11 cellular contexts compared by ENCODE assay signal in genomic region chr10:87819274-87819585, GRCh38. TPM values are rescaled to one million over a fixed set of nuclear protein-coding genes. Genes with fewer than 3 reads are reported as not detected.
DNase-seq lines count a peak whose midpoint lies in the region; ATAC-seq and TF ChIP-seq lines count a peak whose summit lies in the region.
"Had no signal": no experiment of that assay in that cellular context is flagged by ENCODE, and none has a peak within 500 bp of the region (broad histone marks: within the 10 kb centered on the region; RNA-seq: fewer than 3 reads in every experiment).

No MANE protein-coding gene starts in this region.

- peak overlapping the region; percentile 26 for H3K4me3 Mint-ChIP-seq in activated naive CD8-positive, alpha-beta T cell treated with anti-CD3 and anti-CD28 coated beads, Interleukin-2, amount 50 U/mL, for 24 hours
- H3K4me3 Mint-ChIP-seq in naive thymus-derived CD8-positive, alpha-beta T cell, result peak overlapping the region in 9 of 10 donors; percentile 24 to 99 (median 63)

- peaks cover 37% of the 10 kb centered on the region for H3K79me2 ChIP-seq in SK-N-SH (ENCODE audit: insufficient read depth)

- H3K36me3 Mint-ChIP-seq in activated naive CD8-positive, alpha-beta T cell treated with anti-CD3 and anti-CD28 coated beads, Interleukin-2, amount 50 U/mL, for 24 hours (ENCODE audit: low read depth), result peaks cover 13% of the 10 kb centered on the region
- H3K36me3 Mint-ChIP-seq in naive thymus-derived CD8-positive, alpha-beta T cell, result peaks cover 0 to 5% (median 3%) of the 10 kb centered on the region in 3 donors

- no peak for TF ChIP-seq EP300 in SK-N-SH (IDR thresholded peaks at IDR 0.05; ENCODE audit: borderline replicate concordance in 1 of 2, low read depth in 1 of 2, low read length in 1 of 2)

- no peaks in the 10 kb centered on the region for H3K27me3 ChIP-seq in SK-N-SH (ENCODE audit: insufficient read depth)
- no peaks in the 10 kb centered on the region for H3K27me3 ChIP-seq in HUES6 (ENCODE audit: control insufficient read depth, insufficient read depth, low read length)
- H3K27me3 ChIP-seq: transverse colon had no signal

- ATAC-seq in SK-N-SH treated with all-trans-retinoic acid at 6 μM for 48 hours, result no peak
- no peak for ATAC-seq in activated naive CD8-positive, alpha-beta T cell treated with anti-CD3 and anti-CD28 coated beads, Interleukin-2, amount 50 U/mL, for 24 hours
- no peak for ATAC-seq in naive thymus-derived CD8-positive, alpha-beta T cell

- peak overlapping the region; percentile 86; the same call in 1 of the 2 replicates for H3K4me2 ChIP-seq in SK-N-SH

- H2AFZ ChIP-seq in SK-N-SH (ENCODE audit: low read depth), result peak overlapping the region; percentile 79; the same call in 1 of the 2 replicates

- H3K27me3 Mint-ChIP-seq in activated naive CD8-positive, alpha-beta T cell treated with anti-CD3 and anti-CD28 coated beads, Interleukin-2, amount 50 U/mL, for 24 hours, result no peaks in the 10 kb centered on the region
- H3K27me3 Mint-ChIP-seq in naive thymus-derived CD8-positive, alpha-beta T cell, result no peaks in the 10 kb centered on the region

- H4K20me1 ChIP-seq in SK-N-SH (ENCODE audit: insufficient read depth), result peaks cover 19% of the 10 kb centered on the region

- POLR2A ChIA-PET in SK-N-SH (lab: Yijun Ruan, JAX), result interaction anchor here (0.6 to 2.2 kb wide), 2 partner anchors 9 to 27 kb away, joined by 3 to 8 read pairs; no protein-coding TSS in a partner anchor
- POLR2A ChIA-PET in naive thymus-derived CD8-positive, alpha-beta T cell (lab: Charles Lee), result interaction anchor here (0.6 to 4.5 kb wide), 8 partner anchors 11 to 763 kb away, joined by 3 to 87 read pairs (median 5); partner anchors contain the start of genes KLLN and PTEN

- H3K9ac ChIP-seq in SK-N-SH (no peak overlapping the region), HUES6 (ENCODE audit: low read length) (no peak overlapping the region)

- CTCF ChIA-PET in SK-N-SH (lab: Yijun Ruan, JAX), result interaction anchor here (0.7 to 5.1 kb wide), 2 partner anchors 31 to 84 kb away, joined by 4 to 18 read pairs; no protein-coding TSS in a partner anchor

- H3K4me1 ChIP-seq in SK-N-SH (ENCODE audit: control insufficient read depth in 1 of 2, insufficient read depth in 2 of 2, low read depth in 1 of 2, low read length in 1 of 2), result peaks cover 10 to 12% of the 10 kb centered on the region in 2 experiments; a peak in 3 of 4 replicates
- H3K4me1 ChIP-seq in HUES6 (ENCODE audit: control insufficient read depth, insufficient read depth, low read length), result peaks cover 11% of the 10 kb centered on the region; the same call in 1 of the 2 replicates

- TF ChIP-seq CTCF in SK-N-SH (IDR thresholded peaks at IDR 0.05), result no peak

- H3K36me3 ChIP-seq in SK-N-SH (replicated peaks in 1 of 2; ENCODE audit: control insufficient read depth in 1 of 2, insufficient read depth in 2 of 2, low read length in 1 of 2) (peaks cover 2 to 4% of the 10 kb centered on the region in 2 experiments), HUES6 (ENCODE audit: control insufficient read depth, insufficient read depth, low read length) (peaks cover 2% of the 10 kb centered on the region; the same call in 1 of the 2 replicates)

- H3K9me3 ChIP-seq in SK-N-SH (no peaks in the 10 kb centered on the region), HUES6 (ENCODE audit: control insufficient read depth, insufficient read depth, low read depth, low read length) (no peaks in the 10 kb centered on the region)
- H3K9me3 ChIP-seq: transverse colon had no signal

- DNase-seq in SK-N-SH (no peak), NCI-H146 (lab: John Stamatoyannopoulos, UW) (no peak), KBM-7 (no peak), COR-L47 (lab: John Stamatoyannopoulos, UW) (no peak)
- no peak for DNase-seq in activated naive CD8-positive, alpha-beta T cell treated with anti-CD3 and anti-CD28 coated beads, Interleukin-2, amount 50 U/mL, for 24 hours
- no peak for DNase-seq in naive thymus-derived CD8-positive, alpha-beta T cell
- DNase-seq: 8988T had no signal

- H3K9me2 ChIP-seq in SK-N-SH, result no peaks in the 10 kb centered on the region; the same call in 1 of the 2 replicates

- H3K27ac ChIP-seq in SK-N-SH (ENCODE audit: low read depth in 2 of 2, low read length in 1 of 2) (0 out of 4 replicates have a peak overlapping the region, but pooled peaks of 1 of the 2 experiments have one; percentile 91), HUES6 (ENCODE audit: low read depth, low read length) (no peak overlapping the region)

- TF ChIP-seq RAD21 in SK-N-SH (IDR thresholded peaks at IDR 0.05; ENCODE audit: low read length), result no peak

- H3K4me3 ChIP-seq in SK-N-SH (ENCODE audit: low read depth in 2 of 2, low read length in 1 of 2), result peak overlapping the region in 1 of 2 experiments; percentile 94; a peak in 2 of 4 replicates
- H3K4me3 ChIP-seq in HUES6 (ENCODE audit: low read depth, low read length), result peak overlapping the region; percentile 90; the same call in 1 of the 2 replicates

- H3K27ac Mint-ChIP-seq in activated naive CD8-positive, alpha-beta T cell treated with anti-CD3 and anti-CD28 coated beads, Interleukin-2, amount 50 U/mL, for 24 hours, result no peak overlapping the region
- H3K27ac Mint-ChIP-seq in naive thymus-derived CD8-positive, alpha-beta T cell, result peak overlapping the region; percentile 1 to 99 (median 98)

- in situ Hi-C loops in KBM-7 (cut with MboI; ENCODE audit: low pct_unique_long_range_greater_than_20kb, low sequenced_read_pairs), result no loop called here

- peaks cover 34% of the 10 kb centered on the region for H3K4me1 Mint-ChIP-seq in activated naive CD8-positive, alpha-beta T cell treated with anti-CD3 and anti-CD28 coated beads, Interleukin-2, amount 50 U/mL, for 24 hours
- H3K4me1 Mint-ChIP-seq in naive thymus-derived CD8-positive, alpha-beta T cell, result peaks cover 16 to 39% (median 33%) of the 10 kb centered on the region in 4 donors

- no peaks in the 10 kb centered on the region for H3K9me3 Mint-ChIP-seq in activated naive CD8-positive, alpha-beta T cell treated with anti-CD3 and anti-CD28 coated beads, Interleukin-2, amount 50 U/mL, for 24 hours
- H3K9me3 Mint-ChIP-seq in naive thymus-derived CD8-positive, alpha-beta T cell, result no peaks in the 10 kb centered on the region

- peaks cover 17% of the 10 kb centered on the region for H3F3A ChIP-seq in SK-N-SH (replicated peaks; ENCODE audit: insufficient read depth)

- 73% methylated on average over 6 of the region's 6 CpGs for WGBS in SK-N-SH (ENCODE audit: low lambda C conversion rate)

TF ChIP-seq in SK-N-SH, 30 proteins besides CTCF, POLR2A, EP300 and RAD21 (continues in another document):
- no peak for TF ChIP-seq MAX (IDR thresholded peaks at IDR 0.05; ENCODE audit: low read depth)
- no peak for TF ChIP-seq EZH2phosphoT487 (IDR thresholded peaks at IDR 0.05; ENCODE audit: borderline replicate concordance, low read depth)
- TF ChIP-seq FOXM1 (IDR thresholded peaks at IDR 0.05; ENCODE audit: low read depth), result no peak
- no peak for TF ChIP-seq SIN3A (IDR thresholded peaks at IDR 0.05; ENCODE audit: borderline replicate concordance, low read depth, low read length)
- no peak for TF ChIP-seq RCOR1 (IDR thresholded peaks at IDR 0.05; ENCODE audit: low read length)
- TF ChIP-seq TEAD4 (IDR thresholded peaks at IDR 0.05; ENCODE audit: borderline replicate concordance, insufficient read depth), result no peak
- TF ChIP-seq NRF1 (IDR thresholded peaks at IDR 0.05; ENCODE audit: low read depth, low read length), result no peak
- no peak for TF ChIP-seq FOSL2 (IDR thresholded peaks at IDR 0.05; ENCODE audit: borderline replicate concordance, low read depth)
- no peak for TF ChIP-seq MEF2A (IDR thresholded peaks at IDR 0.05; ENCODE audit: borderline replicate concordance, low read depth)
- TF ChIP-seq YY1 (IDR thresholded peaks at IDR 0.05; ENCODE audit: low read depth), result no peak

TF ChIP-seq in SK-N-SH treated with all-trans-retinoic acid at 6 μM for 48 hours, 23 proteins besides CTCF, POLR2A, EP300 and RAD21 (continues in another document):
- TF ChIP-seq ARNTL (CRISPR knock-in tag; IDR thresholded peaks at IDR 0.05; ENCODE audit: borderline replicate concordance, low read depth) (no peak), OSR1 (CRISPR knock-in tag; IDR thresholded peaks at IDR 0.05) (no peak), ESRRG (CRISPR knock-in tag; IDR thresholded peaks at IDR 0.05) (no peak), GLIS3 (CRISPR knock-in tag; IDR thresholded peaks at IDR 0.05) (no peak), ZNF565 (CRISPR knock-in tag; conservative IDR thresholded peaks at IDR 0.05; ENCODE audit: low read depth) (no peak), ZNF8 (CRISPR knock-in tag; IDR thresholded peaks at IDR 0.05) (no peak), SNAI2 (CRISPR knock-in tag; IDR thresholded peaks at IDR 0.05) (no peak), TCF4 (CRISPR knock-in tag; IDR thresholded peaks at IDR 0.05; ENCODE audit: borderline replicate concordance) (no peak), ZFP30 (CRISPR knock-in tag; IDR thresholded peaks at IDR 0.05) (no peak), PPARA (CRISPR knock-in tag; IDR thresholded peaks at IDR 0.05; ENCODE audit: borderline replicate concordance) (no peak)

RNA-seq across cellular contexts. Expression of gene ATAD1, which starts 1.2 kb away (rescaled TPM):
- 13.5 and 21.0 TPM in 2 replicates for polyA plus RNA-seq in SK-N-SH (2012; rRNA removed)
- 26.3 and 34.2 TPM in 2 replicates for polyA plus RNA-seq in SK-N-SH (2012; cell fraction: cytosol; rRNA removed)
- 4.0 and 16.5 TPM in 2 replicates for polyA plus RNA-seq in SK-N-SH (2012; cell fraction: nucleus; rRNA removed)
- total RNA-seq in naive thymus-derived CD8-positive, alpha-beta T cell, result 10 to 100 TPM; 53.3 to 59.7 TPM
- polyA plus RNA-seq in naive thymus-derived CD8-positive, alpha-beta T cell, result 10 to 100 TPM; 32.4 to 39.0 (median 35.9) TPM
- total RNA-seq: RPMI7951 had no signal

RNA-seq across cellular contexts. Expression of gene KLLN, which starts 44.1 kb away (rescaled TPM):
- polyA plus RNA-seq in SK-N-SH (2012; rRNA removed), result 0.83 and 1.2 TPM in 2 replicates
- polyA plus RNA-seq in SK-N-SH (2012; cell fraction: cytosol; rRNA removed), result 0.86 and 1.0 TPM in 2 replicates
- polyA plus RNA-seq in SK-N-SH (2012; cell fraction: nucleus; rRNA removed), result 0.51 and 0.54 TPM in 2 replicates
- total RNA-seq in naive thymus-derived CD8-positive, alpha-beta T cell, result 1 to 10 TPM; 1.4 to 1.7 TPM
- polyA plus RNA-seq in naive thymus-derived CD8-positive, alpha-beta T cell, result under 1 TPM; 0.08 to 0.47 (median 0.19) TPM
- total RNA-seq: RPMI7951 had no signal

RNA-seq across cellular contexts. Expression of gene PTEN, which starts 44.2 kb away (rescaled TPM):
- 12.8 and 13.1 TPM in 2 replicates for polyA plus RNA-seq in SK-N-SH (2012; rRNA removed)
- 15.4 and 25.8 TPM in 2 replicates for polyA plus RNA-seq in SK-N-SH (2012; cell fraction: cytosol; rRNA removed)
- 8.4 and 14.2 TPM in 2 replicates for polyA plus RNA-seq in SK-N-SH (2012; cell fraction: nucleus; rRNA removed)
- 10 to 100 TPM; 83.3 to 90.0 TPM for total RNA-seq in naive thymus-derived CD8-positive, alpha-beta T cell
- 10 to 100 TPM; 29.4 to 37.7 (median 30.4) TPM for polyA plus RNA-seq in naive thymus-derived CD8-positive, alpha-beta T cell
